In the genomic region with DNA sequence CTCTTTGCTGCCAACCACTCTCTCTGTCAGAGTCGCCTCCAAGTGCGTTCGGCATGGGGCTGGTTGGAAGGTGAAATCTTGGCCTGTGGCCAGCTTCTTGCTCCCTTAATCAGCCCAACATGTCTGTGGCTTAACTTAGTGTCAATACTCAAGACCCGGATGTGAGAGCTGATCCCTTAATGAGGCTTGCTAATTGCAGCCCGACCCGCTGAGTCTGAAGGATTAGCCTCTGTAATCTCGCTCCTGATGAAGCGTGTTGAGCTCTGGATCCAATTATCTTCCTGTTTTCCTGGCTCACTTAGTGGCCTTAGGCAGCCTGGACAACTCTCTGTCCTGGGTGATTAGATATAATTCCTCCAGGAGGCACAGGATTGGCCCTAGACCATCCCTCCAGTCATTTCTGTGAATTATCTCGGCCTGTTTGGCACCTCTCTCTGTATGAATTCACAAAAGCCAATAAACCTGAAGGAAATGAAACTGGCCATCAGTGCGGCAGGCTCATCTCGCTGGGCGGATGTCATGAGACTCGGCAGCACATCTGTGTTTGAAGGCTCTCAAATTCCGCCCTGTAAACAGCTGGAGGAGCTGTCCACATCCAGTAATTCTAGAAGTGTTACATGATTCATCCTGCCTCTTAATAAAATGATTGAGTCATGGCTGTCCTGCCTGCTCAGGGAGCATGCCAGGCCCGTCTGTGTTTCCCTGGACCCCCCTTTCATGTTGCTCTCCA, we compare ENCODE assay signal across 9 cellular contexts. TPM values are rescaled to one million over a fixed set of nuclear protein-coding genes. Genes with fewer than 3 reads are reported as not detected.
DNase-seq lines count a peak whose midpoint lies in the region; ATAC-seq and TF ChIP-seq lines count a peak whose summit lies in the region.
"Had no signal": no experiment of that assay in that cellular context is flagged by ENCODE, and none has a peak within 500 bp of the region (broad histone marks: within the 10 kb centered on the region; RNA-seq: fewer than 3 reads in every experiment).

No MANE protein-coding gene starts in this region.

- peaks cover 0 to 45% (median 40%) of the 10 kb centered on the region in 4 donors for H3K4me1 ChIP-seq in sigmoid colon

- TF ChIP-seq CTCF in epithelial cell of proximal tubule (conservative IDR thresholded peaks at IDR 0.05; ENCODE audit: low read depth, low read length): no peak
- no peak for TF ChIP-seq CTCF in sigmoid colon (IDR thresholded peaks at IDR 0.05)

- ATAC-seq in HG03196 (IDR thresholded peaks at IDR 0.05; ENCODE audit: unreplicated experiment): no peak
- ATAC-seq in HG02870 (IDR thresholded peaks at IDR 0.05; ENCODE audit: unreplicated experiment): no peak
- ATAC-seq in GM18858 (IDR thresholded peaks at IDR 0.05; ENCODE audit: unreplicated experiment): no peak

- no peak for TF ChIP-seq EP300 in sigmoid colon (IDR thresholded peaks at IDR 0.05)

- H3K27ac ChIP-seq in sigmoid colon: peak overlapping the region in 3 of 4 donors; percentile 39 to 59 (median 44)

- no peak for TF ChIP-seq POLR2A in sigmoid colon (IDR thresholded peaks at IDR 0.05)

- H3K27me3 ChIP-seq in sigmoid colon: no peaks in the 10 kb centered on the region

- intact Hi-C loops in sigmoid colon (cut with DNase I): no loop called here

- no peaks in the 10 kb centered on the region for H3K9me3 ChIP-seq in sigmoid colon

- DNase-seq in HCEC 1CT: peak; percentile 79
- peak; percentile 96 to 98 for DNase-seq in NCI-H524 (lab: John Stamatoyannopoulos, UW)
- DNase-seq in epithelial cell of proximal tubule (ENCODE audit: low read depth): peak; percentile 4
- no peak for DNase-seq in sigmoid colon
- DNase-seq in SIG-M5 (lab: John Stamatoyannopoulos, UW): no peak

- H3K36me3 ChIP-seq in sigmoid colon: no peaks in the 10 kb centered on the region

- WGBS in sigmoid colon, 2 donors: 61 to 69% methylated on average over 15 of the region's 15 CpGs

- no peak overlapping the region for H3K4me3 ChIP-seq in epithelial cell of proximal tubule (ENCODE audit: low read depth, low read length)
- H3K4me3 ChIP-seq in sigmoid colon: peak overlapping the region in 2 of 4 donors; percentile 7 to 17

RNA-seq across cellular contexts. Expression of gene ACOXL, which starts 38.5 kb away (rescaled TPM):
- total RNA-seq in epithelial cell of proximal tubule (0.06 and 0.14 TPM in 2 replicates), sigmoid colon (not detected)
- polyA plus RNA-seq in sigmoid colon: under 1 TPM in 1 of 3 donors, not detected in 2; 0.45 TPM
- total RNA-seq: subcutaneous adipose tissue had no signal

Comparison
In these comparisons a context has a peak if more than half of its experiments do, and no peak if none do; other contexts are left out.
1. DNase-seq: peak in HCEC 1CT (single experiment), NCI-H524 (2 of 2) and epithelial cell of proximal tubule (single experiment); none in sigmoid colon (single experiment) and SIG-M5 (single experiment).